In the genomic region with DNA sequence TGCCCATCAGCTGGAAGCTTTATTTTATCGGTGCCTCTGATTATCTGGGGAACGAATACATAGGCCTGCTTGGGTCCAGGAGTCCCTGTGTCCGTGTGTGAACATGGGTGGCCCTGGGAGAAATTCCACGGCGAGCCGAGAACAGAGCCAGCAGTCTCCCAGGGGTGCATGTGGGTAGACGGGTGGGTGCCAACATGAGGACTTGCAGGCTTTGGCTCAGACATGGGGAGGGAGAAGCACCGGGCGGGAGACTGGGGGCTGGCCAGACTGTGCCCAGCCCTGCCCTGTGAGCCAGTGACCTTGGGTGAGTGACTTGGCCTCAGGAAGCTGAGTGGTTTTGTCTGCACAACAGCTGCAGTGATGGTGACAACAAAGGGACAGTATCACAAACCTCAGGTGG, we compare ENCODE assay signal across 7 cellular contexts. TPM values are rescaled to one million over a fixed set of nuclear protein-coding genes. Genes with fewer than 3 reads are reported as not detected.
"Had no signal": no experiment of that assay in that cellular context is flagged by ENCODE, and none has a peak within 500 bp of the region (broad histone marks: within the 10 kb centered on the region; RNA-seq: fewer than 3 reads in every experiment).

No MANE protein-coding gene starts in this region.

- H2AFZ ChIP-seq: GM23248 had no signal

- H3K4me3 ChIP-seq: GM23248 had no signal

- H3K9ac ChIP-seq: GM23248 had no signal

- DNase-seq: GM23248, GOT3, H7, HCEC 1CT, IMR-90 had no signal

- FAIRE-seq: HTR-8/SVneo had no signal

- H3K27ac ChIP-seq: GM23248 had no signal

RNA-seq across cellular contexts. Expression of a gene that starts 44.2 kb away (rescaled TPM):
- total RNA-seq: GM23248, HT-29, IMR-90 had no signal
- polyA plus RNA-seq: GM23248, IMR-90 had no signal
